In genomic region chrX:40735318-40736169, GRCh38 we compare ENCODE assay signal across 1 cellular context.
A peak's percentile ranks its signal among the peaks of the same experiment; 100 is the strongest.
TF ChIP-seq lines count a peak whose summit lies in the region.

TSS of gene MED14 (minus strand) at chrX:40735542. CDS start at chrX:40735412, 130 bp downstream.

TF ChIP-seq in GM12878, 131 proteins besides CTCF, POLR2A, EP300 and RAD21 (continued from another document and continues in another):
- TF ChIP-seq PKNOX1 (IDR thresholded peaks at IDR 0.05) (peak; percentile 70; the same call in 1 of the 2 replicates), MXI1 (IDR thresholded peaks at IDR 0.05; ENCODE audit: low read depth, low read length) (peak; percentile 55; the same call in 1 of the 2 replicates), PAX5 (IDR thresholded peaks at IDR 0.05; ENCODE audit: borderline replicate concordance, low read depth, low read length) (peak; percentile 48; the same call in 1 of the 2 replicates), ETV6 (conservative IDR thresholded peaks at IDR 0.05 in 1 of 2, IDR thresholded peaks at IDR 0.05 in 1 of 2; ENCODE audit: borderline replicate concordance in 1 of 2, low read depth in 1 of 2) (peak in 1 of 2 experiments; percentile 84; a peak in 2 of 4 replicates), ZZZ3 (IDR thresholded peaks at IDR 0.05; ENCODE audit: control insufficient read depth, insufficient read length, low read depth) (no peak), NFXL1 (IDR thresholded peaks at IDR 0.05; ENCODE audit: borderline replicate concordance) (no peak), SREBF1 (IDR thresholded peaks at IDR 0.05; ENCODE audit: low read length) (no peak), RB1 (IDR thresholded peaks at IDR 0.05; ENCODE audit: borderline replicate concordance) (peak; percentile 58; the same call in 1 of the 2 replicates), EED (IDR thresholded peaks at IDR 0.05; ENCODE audit: low read depth) (0 out of 2 replicates have a peak, but pooled peaks have one; percentile 33), SIX5 (IDR thresholded peaks at IDR 0.05; ENCODE audit: low read depth, low read length, severe bottlenecking) (no peak), RAD51 (IDR thresholded peaks at IDR 0.05) (no peak), NRF1 (conservative IDR thresholded peaks at IDR 0.05; ENCODE audit: low read depth, low read length) (0 out of 2 replicates have a peak, but pooled peaks have one; percentile 9), POLR2AphosphoS2 (IDR thresholded peaks at IDR 0.05; ENCODE audit: low read depth, low read length) (peak; percentile 38; the same call in 1 of the 2 replicates), MYB (IDR thresholded peaks at IDR 0.05; ENCODE audit: borderline replicate concordance, low read depth, low read length) (no peak), SIN3A (IDR thresholded peaks at IDR 0.05; ENCODE audit: low read depth, low read length) (peak; percentile 77), YY1 (IDR thresholded peaks at IDR 0.05; ENCODE audit: low read depth, low read length) (peak; percentile 43; the same call in 1 of the 2 replicates), MLLT1 (IDR thresholded peaks at IDR 0.05) (0 out of 2 replicates have a peak, but pooled peaks have one; percentile 51), YBX1 (IDR thresholded peaks at IDR 0.05) (no peak), ZBTB11 (CRISPR knock-in tag; IDR thresholded peaks at IDR 0.05) (peak; percentile 60), CREB1 (IDR thresholded peaks at IDR 0.05; ENCODE audit: low read depth) (peak; percentile 95), STAT1 (conservative IDR thresholded peaks at IDR 0.05) (no peak), HCFC1 (IDR thresholded peaks at IDR 0.05; ENCODE audit: low read length) (no peak), STAT3 (IDR thresholded peaks at IDR 0.05; ENCODE audit: low read depth, low read length) (no peak), EZH2 (IDR thresholded peaks at IDR 0.05; ENCODE audit: borderline replicate concordance, control insufficient read depth, low read depth, low read length) (no peak), MEF2A (IDR thresholded peaks at IDR 0.05; ENCODE audit: insufficient read depth, low read depth, low read length) (no peak), PAX8 (IDR thresholded peaks at IDR 0.05) (no peak), ZNF24 (IDR thresholded peaks at IDR 0.05) (no peak), KAT2A (conservative IDR thresholded peaks at IDR 0.05; ENCODE audit: control insufficient read depth, low read depth, low read length) (no peak), IRF4 (IDR thresholded peaks at IDR 0.05; ENCODE audit: low read depth, low read length) (0 out of 2 replicates have a peak, but pooled peaks have one; percentile 40), SUPT20H (IDR thresholded peaks at IDR 0.05; ENCODE audit: borderline replicate concordance, control insufficient read depth, low read depth, low read length) (no peak), EGR1 (IDR thresholded peaks at IDR 0.05; ENCODE audit: borderline replicate concordance in 1 of 2, low read depth in 2 of 2, low read length in 2 of 2) (peak; percentile 50 to 88), SRF (IDR thresholded peaks at IDR 0.05; ENCODE audit: low read depth in 2 of 2, low read length in 2 of 2) (no peak), ZNF207 (IDR thresholded peaks at IDR 0.05; ENCODE audit: borderline replicate concordance) (no peak), BACH1 (IDR thresholded peaks at IDR 0.05; ENCODE audit: borderline replicate concordance) (peak; percentile 30), KDM1A (IDR thresholded peaks at IDR 0.05; ENCODE audit: borderline replicate concordance) (no peak), PBX3 (IDR thresholded peaks at IDR 0.05; ENCODE audit: insufficient replicate concordance, low read depth, low read length) (no peak), SP1 (IDR thresholded peaks at IDR 0.05; ENCODE audit: low read depth, low read length) (peak; percentile 23), RBBP5 (conservative IDR thresholded peaks at IDR 0.05) (no peak), MTA2 (IDR thresholded peaks at IDR 0.05; ENCODE audit: low read depth) (no peak), LARP7 (IDR thresholded peaks at IDR 0.05) (peak; percentile 54; the same call in 1 of the 2 replicates), BHLHE40 (IDR thresholded peaks at IDR 0.05; ENCODE audit: borderline replicate concordance in 1 of 2, low read depth in 2 of 2, low read length in 1 of 2) (peak in 1 of 2 experiments; percentile 42; a peak in 2 of 4 replicates), ATF7 (IDR thresholded peaks at IDR 0.05; ENCODE audit: low read depth) (peak; percentile 57; the same call in 1 of the 2 replicates), TARDBP (IDR thresholded peaks at IDR 0.05; ENCODE audit: borderline replicate concordance) (no peak), FOXK2 (IDR thresholded peaks at IDR 0.05) (no peak), WRNIP1 (IDR thresholded peaks at IDR 0.05; ENCODE audit: borderline replicate concordance, low read depth, low read length) (no peak)
- TF ChIP-seq, protein P1, sequence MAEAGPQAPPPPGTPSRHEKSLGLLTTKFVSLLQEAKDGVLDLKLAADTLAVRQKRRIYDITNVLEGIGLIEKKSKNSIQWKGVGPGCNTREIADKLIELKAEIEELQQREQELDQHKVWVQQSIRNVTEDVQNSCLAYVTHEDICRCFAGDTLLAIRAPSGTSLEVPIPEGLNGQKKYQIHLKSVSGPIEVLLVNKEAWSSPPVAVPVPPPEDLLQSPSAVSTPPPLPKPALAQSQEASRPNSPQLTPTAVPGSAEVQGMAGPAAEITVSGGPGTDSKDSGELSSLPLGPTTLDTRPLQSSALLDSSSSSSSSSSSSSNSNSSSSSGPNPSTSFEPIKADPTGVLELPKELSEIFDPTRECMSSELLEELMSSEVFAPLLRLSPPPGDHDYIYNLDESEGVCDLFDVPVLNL (IDR thresholded peaks at IDR 0.05; ENCODE audit: low read depth, low read length), result 0 out of 2 replicates have a peak, but pooled peaks have one; percentile 51
- TF ChIP-seq, protein P2, sequence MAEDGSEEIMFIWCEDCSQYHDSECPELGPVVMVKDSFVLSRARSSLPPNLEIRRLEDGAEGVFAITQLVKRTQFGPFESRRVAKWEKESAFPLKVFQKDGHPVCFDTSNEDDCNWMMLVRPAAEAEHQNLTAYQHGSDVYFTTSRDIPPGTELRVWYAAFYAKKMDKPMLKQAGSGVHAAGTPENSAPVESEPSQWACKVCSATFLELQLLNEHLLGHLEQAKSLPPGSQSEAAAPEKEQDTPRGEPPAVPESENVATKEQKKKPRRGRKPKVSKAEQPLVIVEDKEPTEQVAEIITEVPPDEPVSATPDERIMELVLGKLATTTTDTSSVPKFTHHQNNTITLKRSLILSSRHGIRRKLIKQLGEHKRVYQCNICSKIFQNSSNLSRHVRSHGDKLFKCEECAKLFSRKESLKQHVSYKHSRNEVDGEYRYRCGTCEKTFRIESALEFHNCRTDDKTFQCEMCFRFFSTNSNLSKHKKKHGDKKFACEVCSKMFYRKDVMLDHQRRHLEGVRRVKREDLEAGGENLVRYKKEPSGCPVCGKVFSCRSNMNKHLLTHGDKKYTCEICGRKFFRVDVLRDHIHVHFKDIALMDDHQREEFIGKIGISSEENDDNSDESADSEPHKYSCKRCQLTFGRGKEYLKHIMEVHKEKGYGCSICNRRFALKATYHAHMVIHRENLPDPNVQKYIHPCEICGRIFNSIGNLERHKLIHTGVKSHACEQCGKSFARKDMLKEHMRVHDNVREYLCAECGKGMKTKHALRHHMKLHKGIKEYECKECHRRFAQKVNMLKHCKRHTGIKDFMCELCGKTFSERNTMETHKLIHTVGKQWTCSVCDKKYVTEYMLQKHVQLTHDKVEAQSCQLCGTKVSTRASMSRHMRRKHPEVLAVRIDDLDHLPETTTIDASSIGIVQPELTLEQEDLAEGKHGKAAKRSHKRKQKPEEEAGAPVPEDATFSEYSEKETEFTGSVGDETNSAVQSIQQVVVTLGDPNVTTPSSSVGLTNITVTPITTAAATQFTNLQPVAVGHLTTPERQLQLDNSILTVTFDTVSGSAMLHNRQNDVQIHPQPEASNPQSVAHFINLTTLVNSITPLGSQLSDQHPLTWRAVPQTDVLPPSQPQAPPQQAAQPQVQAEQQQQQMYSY (CRISPR knock-in tag; IDR thresholded peaks at IDR 0.05), result no peak
- TF ChIP-seq, protein P3, sequence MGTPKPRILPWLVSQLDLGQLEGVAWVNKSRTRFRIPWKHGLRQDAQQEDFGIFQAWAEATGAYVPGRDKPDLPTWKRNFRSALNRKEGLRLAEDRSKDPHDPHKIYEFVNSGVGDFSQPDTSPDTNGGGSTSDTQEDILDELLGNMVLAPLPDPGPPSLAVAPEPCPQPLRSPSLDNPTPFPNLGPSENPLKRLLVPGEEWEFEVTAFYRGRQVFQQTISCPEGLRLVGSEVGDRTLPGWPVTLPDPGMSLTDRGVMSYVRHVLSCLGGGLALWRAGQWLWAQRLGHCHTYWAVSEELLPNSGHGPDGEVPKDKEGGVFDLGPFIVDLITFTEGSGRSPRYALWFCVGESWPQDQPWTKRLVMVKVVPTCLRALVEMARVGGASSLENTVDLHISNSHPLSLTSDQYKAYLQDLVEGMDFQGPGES (IDR thresholded peaks at IDR 0.05), result no peak
- TF ChIP-seq, protein P4, sequence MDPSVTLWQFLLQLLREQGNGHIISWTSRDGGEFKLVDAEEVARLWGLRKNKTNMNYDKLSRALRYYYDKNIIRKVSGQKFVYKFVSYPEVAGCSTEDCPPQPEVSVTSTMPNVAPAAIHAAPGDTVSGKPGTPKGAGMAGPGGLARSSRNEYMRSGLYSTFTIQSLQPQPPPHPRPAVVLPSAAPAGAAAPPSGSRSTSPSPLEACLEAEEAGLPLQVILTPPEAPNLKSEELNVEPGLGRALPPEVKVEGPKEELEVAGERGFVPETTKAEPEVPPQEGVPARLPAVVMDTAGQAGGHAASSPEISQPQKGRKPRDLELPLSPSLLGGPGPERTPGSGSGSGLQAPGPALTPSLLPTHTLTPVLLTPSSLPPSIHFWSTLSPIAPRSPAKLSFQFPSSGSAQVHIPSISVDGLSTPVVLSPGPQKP (IDR thresholded peaks at IDR 0.05; ENCODE audit: low read depth, low read length), result peak; percentile 52; the same call in 1 of the 2 replicates
- TF ChIP-seq, protein P5, sequence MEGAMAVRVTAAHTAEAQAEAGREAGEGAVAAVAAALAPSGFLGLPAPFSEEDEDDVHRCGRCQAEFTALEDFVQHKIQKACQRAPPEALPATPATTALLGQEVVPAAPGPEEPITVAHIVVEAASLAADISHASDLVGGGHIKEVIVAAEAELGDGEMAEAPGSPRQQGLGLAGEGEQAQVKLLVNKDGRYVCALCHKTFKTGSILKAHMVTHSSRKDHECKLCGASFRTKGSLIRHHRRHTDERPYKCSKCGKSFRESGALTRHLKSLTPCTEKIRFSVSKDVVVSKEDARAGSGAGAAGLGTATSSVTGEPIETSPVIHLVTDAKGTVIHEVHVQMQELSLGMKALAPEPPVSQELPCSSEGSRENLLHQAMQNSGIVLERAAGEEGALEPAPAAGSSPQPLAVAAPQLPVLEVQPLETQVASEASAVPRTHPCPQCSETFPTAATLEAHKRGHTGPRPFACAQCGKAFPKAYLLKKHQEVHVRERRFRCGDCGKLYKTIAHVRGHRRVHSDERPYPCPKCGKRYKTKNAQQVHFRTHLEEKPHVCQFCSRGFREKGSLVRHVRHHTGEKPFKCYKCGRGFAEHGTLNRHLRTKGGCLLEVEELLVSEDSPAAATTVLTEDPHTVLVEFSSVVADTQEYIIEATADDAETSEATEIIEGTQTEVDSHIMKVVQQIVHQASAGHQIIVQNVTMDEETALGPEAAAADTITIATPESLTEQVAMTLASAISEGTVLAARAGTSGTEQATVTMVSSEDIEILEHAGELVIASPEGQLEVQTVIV (IDR thresholded peaks at IDR 0.05; ENCODE audit: borderline replicate concordance, partially characterized antibody), result no peak
